Comparison of ENCODE assay signal across 7 cellular contexts in genomic region chr1:174022976-174023277, GRCh38. TPM values are rescaled to one million over a fixed set of nuclear protein-coding genes. Genes with fewer than 3 reads are reported as not detected.
DNase-seq lines count a peak whose midpoint lies in the region; ATAC-seq and TF ChIP-seq lines count a peak whose summit lies in the region.

No MANE protein-coding gene starts in this region.

- no peaks in the 10 kb centered on the region for H3K27me3 Mint-ChIP-seq in activated CD8-positive, alpha-beta T cell treated with anti-CD3 and anti-CD28 coated beads for 36 hours
- no peaks in the 10 kb centered on the region for H3K27me3 Mint-ChIP-seq in stimulated activated memory B cell treated with anti-CD40 and anti-IgM and Interleukin-4, amounts not matched to agents 10 μg/mL and 1 μg/mL and 100 μg/mL, for 72 hours

- H3K4me3 ChIP-seq in HL-60 (replicated peaks; ENCODE audit: insufficient read depth, low read length) (peak overlapping the region; percentile 87), iPS-11a (ENCODE audit: low read depth, low read length) (peak overlapping the region; percentile 87)

- intact Hi-C loops in activated CD8-positive, alpha-beta T cell treated with anti-CD3 and anti-CD28 coated beads for 36 hours (cut with micrococcal nuclease): no loop called here

- H3K27ac ChIP-seq in HL-60 (replicated peaks): peak overlapping the region; percentile 94

- peak overlapping the region; percentile 82 for H3K4me3 Mint-ChIP-seq in activated CD8-positive, alpha-beta T cell treated with anti-CD3 and anti-CD28 coated beads for 36 hours
- peak overlapping the region; percentile 95 for H3K4me3 Mint-ChIP-seq in stimulated activated memory B cell treated with anti-CD40 and anti-IgM and Interleukin-4, amounts not matched to agents 10 μg/mL and 1 μg/mL and 100 μg/mL, for 72 hours

- no peaks in the 10 kb centered on the region for H3K27me3 ChIP-seq in HL-60 (ENCODE audit: insufficient read depth, poor library complexity, severe bottlenecking)

- DNase-seq in HL-60 (ENCODE audit: low read depth in 1 of 2, low spot score in 1 of 2) (no peak), D341Med (ENCODE audit: low spot score) (no peak), DMS153 (lab: John Stamatoyannopoulos, UW) (no peak), NCI-H1436 (lab: John Stamatoyannopoulos, UW) (no peak)
- DNase-seq in activated CD8-positive, alpha-beta T cell treated with anti-CD3 and anti-CD28 coated beads for 36 hours: no peak

- peaks cover 11% of the 10 kb centered on the region for H3K36me3 Mint-ChIP-seq in activated CD8-positive, alpha-beta T cell treated with anti-CD3 and anti-CD28 coated beads for 36 hours (ENCODE audit: low read depth)
- H3K36me3 Mint-ChIP-seq in stimulated activated memory B cell treated with anti-CD40 and anti-IgM and Interleukin-4, amounts not matched to agents 10 μg/mL and 1 μg/mL and 100 μg/mL, for 72 hours: peaks cover 6% of the 10 kb centered on the region

- CTCF ChIA-PET in activated CD8-positive, alpha-beta T cell treated with anti-CD3 and anti-CD28 coated beads for 36 hours (lab: Charles Lee): no interaction called here

- ATAC-seq in activated CD8-positive, alpha-beta T cell treated with anti-CD3 and anti-CD28 coated beads for 36 hours: no peak
- no peak for ATAC-seq in stimulated activated memory B cell treated with anti-CD40 and anti-IgM and Interleukin-4, amounts not matched to agents 10 μg/mL and 1 μg/mL and 100 μg/mL, for 72 hours

- H3K27ac Mint-ChIP-seq in activated CD8-positive, alpha-beta T cell treated with anti-CD3 and anti-CD28 coated beads for 36 hours: peak overlapping the region; percentile 95
- peak overlapping the region; percentile 94 for H3K27ac Mint-ChIP-seq in stimulated activated memory B cell treated with anti-CD40 and anti-IgM and Interleukin-4, amounts not matched to agents 10 μg/mL and 1 μg/mL and 100 μg/mL, for 72 hours

- TF ChIP-seq CTCF in HL-60 (IDR thresholded peaks at IDR 0.05; ENCODE audit: insufficient read depth, low read length): no peak
- TF ChIP-seq CTCF in activated CD8-positive, alpha-beta T cell treated with anti-CD3 and anti-CD28 coated beads for 36 hours (IDR thresholded peaks at IDR 0.05): no peak

- no peaks in the 10 kb centered on the region for H3K9me3 Mint-ChIP-seq in activated CD8-positive, alpha-beta T cell treated with anti-CD3 and anti-CD28 coated beads for 36 hours
- no peaks in the 10 kb centered on the region for H3K9me3 Mint-ChIP-seq in stimulated activated memory B cell treated with anti-CD40 and anti-IgM and Interleukin-4, amounts not matched to agents 10 μg/mL and 1 μg/mL and 100 μg/mL, for 72 hours

- peaks cover 30% of the 10 kb centered on the region for H3K4me1 Mint-ChIP-seq in activated CD8-positive, alpha-beta T cell treated with anti-CD3 and anti-CD28 coated beads for 36 hours (ENCODE audit: low read depth)
- H3K4me1 Mint-ChIP-seq in stimulated activated memory B cell treated with anti-CD40 and anti-IgM and Interleukin-4, amounts not matched to agents 10 μg/mL and 1 μg/mL and 100 μg/mL, for 72 hours: peaks cover 25% of the 10 kb centered on the region

- POLR2A ChIA-PET in activated CD8-positive, alpha-beta T cell treated with anti-CD3 and anti-CD28 coated beads for 36 hours (lab: Charles Lee): interaction anchor here (0.7 to 2.2 kb wide), 8 partner anchors 8 to 157 kb away, joined by 3 to 10 read pairs (median 3); partner anchors contain the start of genes GAS5 and ZBTB37

RNA-seq across cellular contexts. Expression of gene RC3H1, which starts 0.8 kb away (rescaled TPM):
- 10 to 100 TPM; 24.9 to 27.2 TPM for total RNA-seq in activated CD8-positive, alpha-beta T cell treated with anti-CD3 and anti-CD28 coated beads for 36 hours
